ENCODE assay signal across 9 cellular contexts in genomic region chr9:113309204-113309813, GRCh38. TPM values are rescaled to one million over a fixed set of nuclear protein-coding genes. Genes with fewer than 3 reads are reported as not detected.
DNase-seq lines count a peak whose midpoint lies in the region; ATAC-seq lines count a peak whose summit lies in the region.
"Had no signal": no experiment of that assay in that cellular context is flagged by ENCODE, and none has a peak within 500 bp of the region (broad histone marks: within the 10 kb centered on the region; RNA-seq: fewer than 3 reads in every experiment).

No MANE protein-coding gene starts in this region.

- in situ Hi-C loops in HAP-1 (cut with MboI; ENCODE audit: low sequenced_read_pairs), result no loop called here

- H3K4me3 ChIP-seq in HAP-1, result no peak overlapping the region

- H3K36me3 ChIP-seq in HAP-1 (replicated peaks), result no peaks in the 10 kb centered on the region

- DNase-seq in DMS153 (lab: John Stamatoyannopoulos, UW) (peak; percentile 14), HAP-1 (ENCODE audit: low spot score in 2 of 2) (peak; percentile 24 to 43), RPMI8226 (peak; percentile 52), dermis microvascular lymphatic vessel endothelial cell (ENCODE audit: low read depth in 2 of 2) (peak; percentile 33 to 58), mucosa of gallbladder (ENCODE audit: low spot score) (peak; percentile 26)
- DNase-seq: activated B cell treated with CpG ODN at 0.5 μM for 24 hours had no signal

- H3K4me1 ChIP-seq in HAP-1, result no peaks in the 10 kb centered on the region

- no peaks in the 10 kb centered on the region for H3K9me3 ChIP-seq in HAP-1

- no peaks in the 10 kb centered on the region for H3K27me3 ChIP-seq in HAP-1 (ENCODE audit: low read depth)

- ATAC-seq in HG03095 (IDR thresholded peaks at IDR 0.05; ENCODE audit: unreplicated experiment) (no peak), GM21723 (IDR thresholded peaks at IDR 0.05; ENCODE audit: unreplicated experiment) (no peak)

RNA-seq across cellular contexts. Expression of gene RNF183, which starts 6.1 kb away (rescaled TPM):
- not detected in 2 replicates for total RNA-seq in dermis microvascular lymphatic vessel endothelial cell
- total RNA-seq in mucosa of gallbladder, result 5.3 TPM
- total RNA-seq: activated B cell treated with CpG ODN at 0.5 μM for 24 hours, skeletal muscle tissue had no signal

RNA-seq across cellular contexts. Expression of gene WDR31, which starts 30.8 kb away (rescaled TPM):
- 0.13 and 0.38 TPM in 2 replicates for total RNA-seq in dermis microvascular lymphatic vessel endothelial cell
- total RNA-seq in mucosa of gallbladder, result 8.1 TPM

RNA-seq across cellular contexts. Expression of gene PRPF4, which starts 33.9 kb away (rescaled TPM):
- total RNA-seq in dermis microvascular lymphatic vessel endothelial cell (21.8 and 21.9 TPM in 2 replicates), mucosa of gallbladder (20.1 TPM)

RNA-seq across cellular contexts. Expression of gene CDC26, which starts 33.9 kb away (rescaled TPM):
- total RNA-seq in dermis microvascular lymphatic vessel endothelial cell, result 21.5 and 32.1 TPM in 2 replicates
- 29.0 TPM for total RNA-seq in mucosa of gallbladder

RNA-seq across cellular contexts. Expression of gene BSPRY, which starts 40.0 kb away (rescaled TPM):
- total RNA-seq in dermis microvascular lymphatic vessel endothelial cell (not detected in 2 replicates), mucosa of gallbladder (16.0 TPM)
